Comparison of ENCODE assay signal across 12 cellular contexts in genomic region chr11:77779935-77780334, GRCh38. TPM values are rescaled to one million over a fixed set of nuclear protein-coding genes. Genes with fewer than 3 reads are reported as not detected.
A peak's percentile ranks its signal among the peaks of the same experiment; 100 is the strongest.
DNase-seq lines count a peak whose midpoint lies in the region; ATAC-seq, FAIRE-seq and TF ChIP-seq lines count a peak whose summit lies in the region.
"Had no signal": no experiment of that assay in that cellular context is flagged by ENCODE, and none has a peak within 500 bp of the region (broad histone marks: within the 10 kb centered on the region; RNA-seq: fewer than 3 reads in every experiment).

No MANE protein-coding gene starts in this region.

- no peaks in the 10 kb centered on the region; the same call in 1 of the 2 replicates for H3K9me3 ChIP-seq in MG63
- H3K9me3 ChIP-seq: esophagus muscularis mucosa had no signal

- H3K27me3 ChIP-seq in MG63: no peaks in the 10 kb centered on the region
- H3K27me3 ChIP-seq: esophagus muscularis mucosa had no signal

- DNase-seq in H54 (ENCODE audit: insufficient read length, low spot score) (no peak), OCI-M1 (lab: John Stamatoyannopoulos, UW) (peak; percentile 72), dermis microvascular lymphatic vessel endothelial cell (ENCODE audit: low read depth in 2 of 2) (peak; percentile 20 to 46), myocyte (ENCODE audit: low read depth) (peak; percentile 22), DMS79 treated with DMSO at 0.1 percent for 48 hours (lab: John Stamatoyannopoulos, UW) (no peak), NCI-H1417 treated with DMSO at 0.1 percent for 48 hours (lab: John Stamatoyannopoulos, UW) (no peak), MG63 (no peak)
- DNase-seq: anterior cingulate cortex, KG1, NCI-H510A had no signal

- ATAC-seq in GM21723 (IDR thresholded peaks at IDR 0.05; ENCODE audit: unreplicated experiment): no peak

- no peak overlapping the region for H3K4me3 ChIP-seq in MG63
- H3K4me3 ChIP-seq: esophagus muscularis mucosa had no signal

- no peak for TF ChIP-seq POLR2A in H54 (IDR thresholded peaks at IDR 0.05; ENCODE audit: low read depth, low read length)

- H3K36me3 ChIP-seq in MG63: no peaks in the 10 kb centered on the region

- FAIRE-seq in H54 (lab: Jason Lieb, UNC): peak; percentile 23

RNA-seq across cellular contexts. Expression of gene RSF1, which starts 40.6 kb away (rescaled TPM):
- total RNA-seq in dermis microvascular lymphatic vessel endothelial cell (12.8 and 16.8 TPM in 2 replicates), myocyte (23.8 and 32.2 TPM in 2 replicates)
- polyA plus RNA-seq in myocyte (2012): 14.0 TPM
- total RNA-seq in MG63 (2014; rRNA removed; shearing (Covaris generic); ENCODE audit: low replicate concordance): 7.3 and 37.4 TPM in 2 replicates

RNA-seq across cellular contexts. Expression of gene AAMDC, which starts 41.0 kb away (rescaled TPM):
- total RNA-seq in dermis microvascular lymphatic vessel endothelial cell (27.7 and 31.6 TPM in 2 replicates), myocyte (20.3 and 26.3 TPM in 2 replicates)
- polyA plus RNA-seq in myocyte (2012): 60.4 TPM
- 21.1 and 21.4 TPM in 2 replicates for total RNA-seq in MG63 (2014; rRNA removed; shearing (Covaris generic); ENCODE audit: low replicate concordance)

Comparison
In these comparisons a context has a peak if more than half of its experiments do, and no peak if none do; other contexts are left out.
1. DNase-seq: peak in OCI-M1 (single experiment), dermis microvascular lymphatic vessel endothelial cell (2 of 2) and myocyte (single experiment); none in H54 (single experiment), DMS79 treated with DMSO at 0.1 percent for 48 hours (single experiment), NCI-H1417 treated with DMSO at 0.1 percent for 48 hours (single experiment) and MG63 (single experiment).